ENCODE assay signal across 9 cellular contexts in genomic region chr2:239253264-239253663, GRCh38.
DNase-seq lines count a peak whose midpoint lies in the region; ATAC-seq and TF ChIP-seq lines count a peak whose summit lies in the region.
"Had no signal": no experiment of that assay in that cellular context is flagged by ENCODE, and none has a peak within 500 bp of the region (broad histone marks: within the 10 kb centered on the region; RNA-seq: fewer than 3 reads in every experiment).

No MANE protein-coding gene starts in this region.

- TF ChIP-seq POLR2A in stomach (IDR thresholded peaks at IDR 0.05), result no peak

- DNase-seq in activated T-cell treated with anti-CD3 and anti-CD28 coated beads, Interleukin-2, amount 50 U/mL, for 72 hours, result no peak
- no peak for DNase-seq in activated T-cell treated with anti-CD3 and anti-CD28 coated beads, Interleukin-2, amount 50 U/mL, for 24 hours
- DNase-seq in activated naive CD8-positive, alpha-beta T cell treated with anti-CD3 and anti-CD28 coated beads, Interleukin-2, amount 50 U/mL, for 24 hours, result no peak
- DNase-seq in stomach, result no peak
- no peak for DNase-seq in HUDEP-2 (lab: John Stamatoyannopoulos, UW; ENCODE audit: unreplicated experiment in 76 of 76)
- DNase-seq in H7, result no peak
- DNase-seq in NCI-H82 treated with DMSO at 0.1 percent for 48 hours (lab: John Stamatoyannopoulos, UW; ENCODE audit: unreplicated experiment), result no peak

- H3K4me1 ChIP-seq in stomach, result peaks cover 0 to 63% (median 34%) of the 10 kb centered on the region in 4 donors

- H3K4me1 Mint-ChIP-seq in activated T-cell treated with anti-CD3 and anti-CD28 coated beads, Interleukin-2, amount 50 U/mL, for 72 hours (ENCODE audit: low read depth), result peaks cover 86% of the 10 kb centered on the region
- H3K4me1 Mint-ChIP-seq in activated T-cell treated with anti-CD3 and anti-CD28 coated beads, Interleukin-2, amount 50 U/mL, for 24 hours (ENCODE audit: low read depth), result peaks cover 83% of the 10 kb centered on the region
- peaks cover 74% of the 10 kb centered on the region for H3K4me1 Mint-ChIP-seq in activated naive CD8-positive, alpha-beta T cell treated with anti-CD3 and anti-CD28 coated beads, Interleukin-2, amount 50 U/mL, for 24 hours

- peaks cover 2% of the 10 kb centered on the region in 2 donors for H3K9me3 Mint-ChIP-seq in activated T-cell treated with anti-CD3 and anti-CD28 coated beads, Interleukin-2, amount 50 U/mL, for 72 hours
- H3K9me3 Mint-ChIP-seq in activated T-cell treated with anti-CD3 and anti-CD28 coated beads, Interleukin-2, amount 50 U/mL, for 24 hours, result peaks cover 8% of the 10 kb centered on the region
- peaks cover 8% of the 10 kb centered on the region for H3K9me3 Mint-ChIP-seq in activated naive CD8-positive, alpha-beta T cell treated with anti-CD3 and anti-CD28 coated beads, Interleukin-2, amount 50 U/mL, for 24 hours

- TF ChIP-seq EP300 in stomach (IDR thresholded peaks at IDR 0.05), result no peak

- H3K4me3 Mint-ChIP-seq in activated T-cell treated with anti-CD3 and anti-CD28 coated beads, Interleukin-2, amount 50 U/mL, for 72 hours, result peak overlapping the region; percentile 75 to 80
- no peak overlapping the region for H3K4me3 Mint-ChIP-seq in activated T-cell treated with anti-CD3 and anti-CD28 coated beads, Interleukin-2, amount 50 U/mL, for 24 hours
- H3K4me3 Mint-ChIP-seq in activated naive CD8-positive, alpha-beta T cell treated with anti-CD3 and anti-CD28 coated beads, Interleukin-2, amount 50 U/mL, for 24 hours, result peak overlapping the region; percentile 69

- H3K27me3 ChIP-seq in stomach (no peaks in the 10 kb centered on the region), H7 (ENCODE audit: control insufficient read depth, insufficient read depth, low read length) (no peaks in the 10 kb centered on the region)
- H3K27me3 ChIP-seq: SJSA1 had no signal

- no peak for ATAC-seq in activated T-cell treated with anti-CD3 and anti-CD28 coated beads, Interleukin-2, amount 50 U/mL, for 72 hours (replicated peaks in 1 of 2)
- ATAC-seq in HG03159 (IDR thresholded peaks at IDR 0.05; ENCODE audit: unreplicated experiment), result peak; percentile 76
- no peak for ATAC-seq in activated naive CD8-positive, alpha-beta T cell treated with anti-CD3 and anti-CD28 coated beads, Interleukin-2, amount 50 U/mL, for 24 hours

- no peak overlapping the region for H3K4me3 ChIP-seq in stomach
- no peak overlapping the region for H3K4me3 ChIP-seq in H7 (ENCODE audit: insufficient read depth, low read depth, low read length)
- H3K4me3 ChIP-seq: SJSA1 had no signal

- TF ChIP-seq CTCF in stomach (IDR thresholded peaks at IDR 0.05), result no peak

- no peak overlapping the region for H3K27ac Mint-ChIP-seq in activated T-cell treated with anti-CD3 and anti-CD28 coated beads, Interleukin-2, amount 50 U/mL, for 72 hours
- no peak overlapping the region for H3K27ac Mint-ChIP-seq in activated T-cell treated with anti-CD3 and anti-CD28 coated beads, Interleukin-2, amount 50 U/mL, for 24 hours
- peak overlapping the region; percentile 55 for H3K27ac Mint-ChIP-seq in activated naive CD8-positive, alpha-beta T cell treated with anti-CD3 and anti-CD28 coated beads, Interleukin-2, amount 50 U/mL, for 24 hours

- peaks cover 0 to 4% (median 1%) of the 10 kb centered on the region in 4 donors for H3K9me3 ChIP-seq in stomach
- H3K9me3 ChIP-seq: SJSA1 had no signal

- H3K36me3 Mint-ChIP-seq in activated T-cell treated with anti-CD3 and anti-CD28 coated beads, Interleukin-2, amount 50 U/mL, for 72 hours (ENCODE audit: insufficient read depth in 2 of 2), result peaks cover 3 to 9% of the 10 kb centered on the region in 2 donors
- peaks cover 12% of the 10 kb centered on the region for H3K36me3 Mint-ChIP-seq in activated T-cell treated with anti-CD3 and anti-CD28 coated beads, Interleukin-2, amount 50 U/mL, for 24 hours (ENCODE audit: low read depth)
- peaks cover 8% of the 10 kb centered on the region for H3K36me3 Mint-ChIP-seq in activated naive CD8-positive, alpha-beta T cell treated with anti-CD3 and anti-CD28 coated beads, Interleukin-2, amount 50 U/mL, for 24 hours (ENCODE audit: low read depth)

- intact Hi-C loops in stomach (cut with DNase I; ENCODE audit: low total_unique reads), result no loop called here

- H3K27ac ChIP-seq in stomach, result peak overlapping the region in 4 of 5 donors; percentile 41 to 53 (median 51)
- H3K27ac ChIP-seq: SJSA1 had no signal

- peaks cover 21% of the 10 kb centered on the region for H3K27me3 Mint-ChIP-seq in activated T-cell treated with anti-CD3 and anti-CD28 coated beads, Interleukin-2, amount 50 U/mL, for 72 hours (ENCODE audit: low read depth)
- no peaks in the 10 kb centered on the region for H3K27me3 Mint-ChIP-seq in activated T-cell treated with anti-CD3 and anti-CD28 coated beads, Interleukin-2, amount 50 U/mL, for 24 hours
- H3K27me3 Mint-ChIP-seq in activated naive CD8-positive, alpha-beta T cell treated with anti-CD3 and anti-CD28 coated beads, Interleukin-2, amount 50 U/mL, for 24 hours, result peaks cover 2% of the 10 kb centered on the region

- H3K36me3 ChIP-seq in stomach (no peaks in the 10 kb centered on the region), H7 (replicated peaks; ENCODE audit: control insufficient read depth, insufficient read depth, low read length) (no peaks in the 10 kb centered on the region)
- H3K36me3 ChIP-seq: SJSA1 had no signal

- 78 to 92% (median 86%) methylated on average over 7 of the region's 7 CpGs for WGBS in stomach, 5 donors
